ENCODE assay signal across 2 cellular contexts in genomic region chr3:132342615-132343014, GRCh38.
TF ChIP-seq lines count a peak whose summit lies in the region.

No MANE protein-coding gene starts in this region.

TF ChIP-seq in endothelial cell of umbilical vein, 7 proteins besides CTCF, POLR2A, EP300 and RAD21:
- TF ChIP-seq MYC (IDR thresholded peaks at IDR 0.05; ENCODE audit: low read depth, low read length) (no peak), MAX (IDR thresholded peaks at IDR 0.05; ENCODE audit: insufficient read depth, insufficient read length) (no peak), POLR2AphosphoS5 (IDR thresholded peaks at IDR 0.05; ENCODE audit: insufficient read depth, low read depth, low read length) (no peak), GATA2 (IDR thresholded peaks at IDR 0.05; ENCODE audit: insufficient read depth, insufficient read length, low read depth, low read length) (no peak), JUN (IDR thresholded peaks at IDR 0.05; ENCODE audit: borderline replicate concordance, insufficient read depth, insufficient read length, low read depth) (no peak), EZH2 (IDR thresholded peaks at IDR 0.05; ENCODE audit: borderline replicate concordance, low read depth, low read length, severe bottlenecking) (no peak), FOS (IDR thresholded peaks at IDR 0.05; ENCODE audit: borderline replicate concordance, insufficient read depth, low read length) (no peak)

TF ChIP-seq in SK-N-SH, 30 proteins besides CTCF, POLR2A, EP300 and RAD21:
- no peak for TF ChIP-seq ELF1 (IDR thresholded peaks at IDR 0.05)
- TF ChIP-seq RXRA (IDR thresholded peaks at IDR 0.05; ENCODE audit: borderline replicate concordance, low read depth): no peak
- no peak for TF ChIP-seq MEF2A (IDR thresholded peaks at IDR 0.05; ENCODE audit: borderline replicate concordance, low read depth)
- no peak for TF ChIP-seq REST (IDR thresholded peaks at IDR 0.05; ENCODE audit: low read depth, low read length)
- no peak for TF ChIP-seq USF1 (IDR thresholded peaks at IDR 0.05; ENCODE audit: borderline replicate concordance, low read depth)
